ENCODE assay signal across 1 cellular context in the genomic region with DNA sequence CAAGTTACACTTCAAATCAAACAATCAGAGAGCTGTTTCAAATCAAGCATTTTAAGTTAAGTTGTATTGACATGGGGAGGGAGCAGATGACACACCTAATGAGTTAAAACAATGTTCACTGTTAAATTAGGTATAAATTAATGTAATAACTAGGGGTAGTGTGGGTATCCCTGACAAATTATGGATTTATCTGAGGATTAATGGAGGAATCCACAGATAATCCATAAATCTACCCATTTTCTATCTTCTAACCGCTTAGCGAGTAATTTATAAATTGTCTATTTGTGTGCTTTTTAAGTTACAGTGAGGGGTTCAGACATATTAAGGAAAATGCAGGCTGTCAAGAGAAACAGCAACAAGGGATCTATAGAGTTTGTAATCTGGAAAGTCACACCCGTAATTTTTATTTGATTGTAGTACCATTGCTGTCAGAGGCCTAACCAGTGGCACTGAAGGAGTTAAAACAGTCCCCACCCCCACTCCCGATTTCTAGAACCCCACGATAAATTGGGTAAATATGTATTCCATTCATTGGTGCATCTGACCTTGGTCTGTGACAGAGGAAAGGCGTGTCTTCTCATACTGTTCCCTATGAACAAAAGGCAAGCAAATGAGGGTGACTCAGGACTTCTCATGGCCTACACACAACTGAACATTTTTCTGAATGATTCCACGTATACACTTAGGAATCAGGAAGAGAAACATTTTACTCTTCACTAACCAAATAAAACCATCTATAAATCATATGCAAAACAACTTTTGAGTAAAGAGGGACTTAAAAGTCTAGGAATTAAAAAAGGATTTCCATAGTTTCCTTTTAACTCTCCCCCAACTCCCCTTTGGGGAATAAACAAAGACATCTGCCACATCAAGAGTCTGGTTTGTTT.
TF ChIP-seq lines count a peak whose summit lies in the region.

No MANE protein-coding gene starts in this region.

TF ChIP-seq in GM12878, 131 proteins besides CTCF, POLR2A, EP300 and RAD21 (continued from another document):
- TF ChIP-seq, protein P1, sequence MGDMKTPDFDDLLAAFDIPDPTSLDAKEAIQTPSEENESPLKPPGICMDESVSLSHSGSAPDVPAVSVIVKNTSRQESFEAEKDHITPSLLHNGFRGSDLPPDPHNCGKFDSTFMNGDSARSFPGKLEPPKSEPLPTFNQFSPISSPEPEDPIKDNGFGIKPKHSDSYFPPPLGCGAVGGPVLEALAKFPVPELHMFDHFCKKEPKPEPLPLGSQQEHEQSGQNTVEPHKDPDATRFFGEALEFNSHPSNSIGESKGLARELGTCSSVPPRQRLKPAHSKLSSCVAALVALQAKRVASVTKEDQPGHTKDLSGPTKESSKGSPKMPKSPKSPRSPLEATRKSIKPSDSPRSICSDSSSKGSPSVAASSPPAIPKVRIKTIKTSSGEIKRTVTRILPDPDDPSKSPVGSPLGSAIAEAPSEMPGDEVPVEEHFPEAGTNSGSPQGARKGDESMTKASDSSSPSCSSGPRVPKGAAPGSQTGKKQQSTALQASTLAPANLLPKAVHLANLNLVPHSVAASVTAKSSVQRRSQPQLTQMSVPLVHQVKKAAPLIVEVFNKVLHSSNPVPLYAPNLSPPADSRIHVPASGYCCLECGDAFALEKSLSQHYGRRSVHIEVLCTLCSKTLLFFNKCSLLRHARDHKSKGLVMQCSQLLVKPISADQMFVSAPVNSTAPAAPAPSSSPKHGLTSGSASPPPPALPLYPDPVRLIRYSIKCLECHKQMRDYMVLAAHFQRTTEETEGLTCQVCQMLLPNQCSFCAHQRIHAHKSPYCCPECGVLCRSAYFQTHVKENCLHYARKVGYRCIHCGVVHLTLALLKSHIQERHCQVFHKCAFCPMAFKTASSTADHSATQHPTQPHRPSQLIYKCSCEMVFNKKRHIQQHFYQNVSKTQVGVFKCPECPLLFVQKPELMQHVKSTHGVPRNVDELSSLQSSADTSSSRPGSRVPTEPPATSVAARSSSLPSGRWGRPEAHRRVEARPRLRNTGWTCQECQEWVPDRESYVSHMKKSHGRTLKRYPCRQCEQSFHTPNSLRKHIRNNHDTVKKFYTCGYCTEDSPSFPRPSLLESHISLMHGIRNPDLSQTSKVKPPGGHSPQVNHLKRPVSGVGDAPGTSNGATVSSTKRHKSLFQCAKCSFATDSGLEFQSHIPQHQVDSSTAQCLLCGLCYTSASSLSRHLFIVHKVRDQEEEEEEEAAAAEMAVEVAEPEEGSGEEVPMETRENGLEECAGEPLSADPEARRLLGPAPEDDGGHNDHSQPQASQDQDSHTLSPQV (IDR thresholded peaks at IDR 0.05), result no peak
- TF ChIP-seq, protein P2, sequence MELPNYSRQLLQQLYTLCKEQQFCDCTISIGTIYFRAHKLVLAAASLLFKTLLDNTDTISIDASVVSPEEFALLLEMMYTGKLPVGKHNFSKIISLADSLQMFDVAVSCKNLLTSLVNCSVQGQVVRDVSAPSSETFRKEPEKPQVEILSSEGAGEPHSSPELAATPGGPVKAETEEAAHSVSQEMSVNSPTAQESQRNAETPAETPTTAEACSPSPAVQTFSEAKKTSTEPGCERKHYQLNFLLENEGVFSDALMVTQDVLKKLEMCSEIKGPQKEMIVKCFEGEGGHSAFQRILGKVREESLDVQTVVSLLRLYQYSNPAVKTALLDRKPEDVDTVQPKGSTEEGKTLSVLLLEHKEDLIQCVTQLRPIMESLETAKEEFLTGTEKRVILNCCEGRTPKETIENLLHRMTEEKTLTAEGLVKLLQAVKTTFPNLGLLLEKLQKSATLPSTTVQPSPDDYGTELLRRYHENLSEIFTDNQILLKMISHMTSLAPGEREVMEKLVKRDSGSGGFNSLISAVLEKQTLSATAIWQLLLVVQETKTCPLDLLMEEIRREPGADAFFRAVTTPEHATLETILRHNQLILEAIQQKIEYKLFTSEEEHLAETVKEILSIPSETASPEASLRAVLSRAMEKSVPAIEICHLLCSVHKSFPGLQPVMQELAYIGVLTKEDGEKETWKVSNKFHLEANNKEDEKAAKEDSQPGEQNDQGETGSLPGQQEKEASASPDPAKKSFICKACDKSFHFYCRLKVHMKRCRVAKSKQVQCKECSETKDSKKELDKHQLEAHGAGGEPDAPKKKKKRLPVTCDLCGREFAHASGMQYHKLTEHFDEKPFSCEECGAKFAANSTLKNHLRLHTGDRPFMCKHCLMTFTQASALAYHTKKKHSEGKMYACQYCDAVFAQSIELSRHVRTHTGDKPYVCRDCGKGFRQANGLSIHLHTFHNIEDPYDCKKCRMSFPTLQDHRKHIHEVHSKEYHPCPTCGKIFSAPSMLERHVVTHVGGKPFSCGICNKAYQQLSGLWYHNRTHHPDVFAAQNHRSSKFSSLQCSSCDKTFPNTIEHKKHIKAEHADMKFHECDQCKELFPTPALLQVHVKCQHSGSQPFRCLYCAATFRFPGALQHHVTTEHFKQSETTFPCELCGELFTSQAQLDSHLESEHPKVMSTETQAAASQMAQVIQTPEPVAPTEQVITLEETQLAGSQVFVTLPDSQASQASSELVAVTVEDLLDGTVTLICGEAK (IDR thresholded peaks at IDR 0.05; ENCODE audit: borderline replicate concordance), result no peak
- TF ChIP-seq SREBF1 (IDR thresholded peaks at IDR 0.05; ENCODE audit: low read length), result no peak
- TF ChIP-seq, protein P3, sequence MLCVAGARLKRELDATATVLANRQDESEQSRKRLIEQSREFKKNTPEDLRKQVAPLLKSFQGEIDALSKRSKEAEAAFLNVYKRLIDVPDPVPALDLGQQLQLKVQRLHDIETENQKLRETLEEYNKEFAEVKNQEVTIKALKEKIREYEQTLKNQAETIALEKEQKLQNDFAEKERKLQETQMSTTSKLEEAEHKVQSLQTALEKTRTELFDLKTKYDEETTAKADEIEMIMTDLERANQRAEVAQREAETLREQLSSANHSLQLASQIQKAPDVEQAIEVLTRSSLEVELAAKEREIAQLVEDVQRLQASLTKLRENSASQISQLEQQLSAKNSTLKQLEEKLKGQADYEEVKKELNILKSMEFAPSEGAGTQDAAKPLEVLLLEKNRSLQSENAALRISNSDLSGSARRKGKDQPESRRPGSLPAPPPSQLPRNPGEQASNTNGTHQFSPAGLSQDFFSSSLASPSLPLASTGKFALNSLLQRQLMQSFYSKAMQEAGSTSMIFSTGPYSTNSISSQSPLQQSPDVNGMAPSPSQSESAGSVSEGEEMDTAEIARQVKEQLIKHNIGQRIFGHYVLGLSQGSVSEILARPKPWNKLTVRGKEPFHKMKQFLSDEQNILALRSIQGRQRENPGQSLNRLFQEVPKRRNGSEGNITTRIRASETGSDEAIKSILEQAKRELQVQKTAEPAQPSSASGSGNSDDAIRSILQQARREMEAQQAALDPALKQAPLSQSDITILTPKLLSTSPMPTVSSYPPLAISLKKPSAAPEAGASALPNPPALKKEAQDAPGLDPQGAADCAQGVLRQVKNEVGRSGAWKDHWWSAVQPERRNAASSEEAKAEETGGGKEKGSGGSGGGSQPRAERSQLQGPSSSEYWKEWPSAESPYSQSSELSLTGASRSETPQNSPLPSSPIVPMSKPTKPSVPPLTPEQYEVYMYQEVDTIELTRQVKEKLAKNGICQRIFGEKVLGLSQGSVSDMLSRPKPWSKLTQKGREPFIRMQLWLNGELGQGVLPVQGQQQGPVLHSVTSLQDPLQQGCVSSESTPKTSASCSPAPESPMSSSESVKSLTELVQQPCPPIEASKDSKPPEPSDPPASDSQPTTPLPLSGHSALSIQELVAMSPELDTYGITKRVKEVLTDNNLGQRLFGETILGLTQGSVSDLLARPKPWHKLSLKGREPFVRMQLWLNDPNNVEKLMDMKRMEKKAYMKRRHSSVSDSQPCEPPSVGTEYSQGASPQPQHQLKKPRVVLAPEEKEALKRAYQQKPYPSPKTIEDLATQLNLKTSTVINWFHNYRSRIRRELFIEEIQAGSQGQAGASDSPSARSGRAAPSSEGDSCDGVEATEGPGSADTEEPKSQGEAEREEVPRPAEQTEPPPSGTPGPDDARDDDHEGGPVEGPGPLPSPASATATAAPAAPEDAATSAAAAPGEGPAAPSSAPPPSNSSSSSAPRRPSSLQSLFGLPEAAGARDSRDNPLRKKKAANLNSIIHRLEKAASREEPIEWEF (IDR thresholded peaks at IDR 0.05; ENCODE audit: insufficient replicate concordance, low read depth, low read length), result peak; percentile 58
- TF ChIP-seq, protein P4, sequence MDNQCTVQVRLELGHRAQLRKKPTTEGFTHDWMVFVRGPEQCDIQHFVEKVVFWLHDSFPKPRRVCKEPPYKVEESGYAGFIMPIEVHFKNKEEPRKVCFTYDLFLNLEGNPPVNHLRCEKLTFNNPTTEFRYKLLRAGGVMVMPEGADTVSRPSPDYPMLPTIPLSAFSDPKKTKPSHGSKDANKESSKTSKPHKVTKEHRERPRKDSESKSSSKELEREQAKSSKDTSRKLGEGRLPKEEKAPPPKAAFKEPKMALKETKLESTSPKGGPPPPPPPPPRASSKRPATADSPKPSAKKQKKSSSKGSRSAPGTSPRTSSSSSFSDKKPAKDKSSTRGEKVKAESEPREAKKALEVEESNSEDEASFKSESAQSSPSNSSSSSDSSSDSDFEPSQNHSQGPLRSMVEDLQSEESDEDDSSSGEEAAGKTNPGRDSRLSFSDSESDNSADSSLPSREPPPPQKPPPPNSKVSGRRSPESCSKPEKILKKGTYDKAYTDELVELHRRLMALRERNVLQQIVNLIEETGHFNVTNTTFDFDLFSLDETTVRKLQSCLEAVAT (IDR thresholded peaks at IDR 0.05), result peak; percentile 89
